1 cellular context compared by ENCODE assay signal in the genomic region with DNA sequence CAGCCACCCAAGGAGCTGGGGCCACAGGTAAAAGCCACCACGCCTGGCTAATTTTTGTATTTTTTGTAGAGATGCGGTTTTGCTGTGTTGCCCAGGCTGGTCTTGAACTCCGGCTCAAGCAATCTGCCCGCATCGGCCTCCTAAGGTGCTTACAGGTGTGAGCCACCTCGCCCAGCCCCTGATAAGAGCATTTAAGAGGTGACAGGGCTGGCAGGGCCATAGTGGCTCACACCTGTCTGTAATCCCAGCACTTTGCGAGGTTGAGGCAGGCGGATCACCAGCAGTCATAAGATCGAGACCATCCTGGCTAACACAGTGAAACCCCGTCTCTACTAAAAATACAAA.
TF ChIP-seq lines count a peak whose summit lies in the region.

No MANE protein-coding gene starts in this region.

TF ChIP-seq in GM23338, 12 proteins besides CTCF, POLR2A, EP300 and RAD21:
- TF ChIP-seq EZH2 (IDR thresholded peaks at IDR 0.05; ENCODE audit: low read depth, unreplicated experiment) (no peak), CREB1 (CRISPR knock-in tag; IDR thresholded peaks at IDR 0.05; ENCODE audit: low read depth) (no peak)
TF ChIP-seq in GM23338: peak in this region for 0.
